30 cellular contexts compared by ENCODE assay signal in genomic region chr9:89679581-89679980, GRCh38.
"Had no signal": no experiment of that assay in that cellular context is flagged by ENCODE, and none has a peak within 500 bp of the region (broad histone marks: within the 10 kb centered on the region; RNA-seq: fewer than 3 reads in every experiment).

No MANE protein-coding gene starts in this region.

- ATAC-seq: activated T-helper 17 cell treated with anti-CD3 and anti-CD28 coated beads, Interleukin-2, amount 50 U/mL, for 72 hours; foreskin keratinocyte; left cardiac atrium; left ventricle myocardium superior; mucosa of descending colon; natural killer cell treated with Interleukin-12 subunit alpha and Interleukin-12 subunit beta and Interleukin-15 and Interleukin-18, amount 100 ng/mL, for 72 hours; pancreas; sciatic nerve had no signal

- H3K27me3 ChIP-seq: esophagus muscularis mucosa, hepatocyte, pancreas, vagina had no signal

- H3K27me3 Mint-ChIP-seq: activated T-helper 17 cell treated with anti-CD3 and anti-CD28 coated beads, Interleukin-2, amount 50 U/mL, for 72 hours; central memory CD8-positive, alpha-beta T cell; stimulated activated naive CD8-positive, alpha-beta T cell treated with anti-CD3 and anti-CD28 coated beads, Interleukin-15, Interleukin-2, amounts not matched to agents 100 ng/mL and 50 ng/mL, for 24 hours had no signal

- H3K4me1 Mint-ChIP-seq: activated T-helper 17 cell treated with anti-CD3 and anti-CD28 coated beads, Interleukin-2, amount 50 U/mL, for 72 hours; central memory CD8-positive, alpha-beta T cell had no signal

- H3K36me3 ChIP-seq: esophagus muscularis mucosa, pancreas, prostate gland, vagina had no signal

- H3K4me2 ChIP-seq: hepatocyte had no signal

- H3K27ac Mint-ChIP-seq: activated T-helper 17 cell treated with anti-CD3 and anti-CD28 coated beads, Interleukin-2, amount 50 U/mL, for 72 hours; dendritic cell treated with granulocyte-macrophage colony-stimulating factor and Interleukin-4, amounts not matched to agents 40 ng/mL and 50 ng/mL, for 4 days; endodermal cell; stimulated activated naive CD8-positive, alpha-beta T cell treated with anti-CD3 and anti-CD28 coated beads, Interleukin-15, Interleukin-2, amounts not matched to agents 100 ng/mL and 50 ng/mL, for 24 hours; type B pancreatic cell had no signal

- H3K4me3 Mint-ChIP-seq: activated T-helper 17 cell treated with anti-CD3 and anti-CD28 coated beads, Interleukin-2, amount 50 U/mL, for 72 hours; central memory CD8-positive, alpha-beta T cell; dendritic cell treated with granulocyte-macrophage colony-stimulating factor and Interleukin-4, amounts not matched to agents 40 ng/mL and 50 ng/mL, for 4 days; endodermal cell; natural killer cell treated with Interleukin-12 subunit alpha and Interleukin-12 subunit beta and Interleukin-15 and Interleukin-18, amount 100 ng/mL, for 72 hours; stimulated activated naive CD8-positive, alpha-beta T cell treated with anti-CD3 and anti-CD28 coated beads, Interleukin-15, Interleukin-2, amounts not matched to agents 100 ng/mL and 50 ng/mL, for 24 hours; type B pancreatic cell had no signal

- H3K79me2 ChIP-seq: hepatocyte had no signal

- H3K9me3 Mint-ChIP-seq: activated T-helper 17 cell treated with anti-CD3 and anti-CD28 coated beads, Interleukin-2, amount 50 U/mL, for 72 hours; central memory CD8-positive, alpha-beta T cell; dendritic cell treated with granulocyte-macrophage colony-stimulating factor and Interleukin-4, amounts not matched to agents 40 ng/mL and 50 ng/mL, for 4 days; natural killer cell treated with Interleukin-12 subunit alpha and Interleukin-12 subunit beta and Interleukin-15 and Interleukin-18, amount 100 ng/mL, for 72 hours; stimulated activated naive CD8-positive, alpha-beta T cell treated with anti-CD3 and anti-CD28 coated beads, Interleukin-15, Interleukin-2, amounts not matched to agents 100 ng/mL and 50 ng/mL, for 24 hours; type B pancreatic cell had no signal

- H2AFZ ChIP-seq: hepatocyte had no signal

- H3K4me3 ChIP-seq: esophagus muscularis mucosa, hepatocyte, mucosa of descending colon, pancreas, prostate gland, skin epidermis, vagina had no signal

- H3K9me3 ChIP-seq: esophagus muscularis mucosa, mucosa of descending colon, pancreas, prostate gland, vagina had no signal

- H3K36me3 Mint-ChIP-seq: natural killer cell treated with Interleukin-12 subunit alpha and Interleukin-12 subunit beta and Interleukin-15 and Interleukin-18, amount 100 ng/mL, for 72 hours; type B pancreatic cell had no signal

- H3K4me1 ChIP-seq: foreskin keratinocyte had no signal

- H3K27ac ChIP-seq: esophagus muscularis mucosa, foreskin keratinocyte, pancreas, prostate gland, skin epidermis, vagina, VCaP had no signal

- DNase-seq: activated CD4-positive, alpha-beta T cell treated with anti-CD3 and anti-CD28 coated beads for 4 hours; activated CD4-positive, alpha-beta T cell treated with anti-CD3 and anti-CD28 coated beads, Interleukin-2, amount 50 U/mL, for 4 hours; activated CD8-positive, alpha-beta memory T cell treated with anti-CD3 and anti-CD28 coated beads, Interleukin-2, amount 50 U/mL, for 4 hours; activated gamma-delta T cell treated with Interleukin-2 at 50 U/mL for 16 hours; activated naive CD4-positive, alpha-beta T cell treated with anti-CD3 and anti-CD28 coated beads, Interleukin-2, amount 50 U/mL, for 16 hours; activated T-cell treated with anti-CD3 and anti-CD28 coated beads, Interleukin-2, amount 50 U/mL, for 1 hour; endodermal cell; foreskin keratinocyte; left cardiac atrium; left ventricle myocardium superior; mucosa of descending colon; nucleus accumbens; pancreas; retina; stimulated activated CD4-positive, alpha-beta T cell treated with anti-CD3 and anti-CD28 coated beads, Interleukin-12 subunit alpha, Interleukin-12 subunit beta, amount 100 ng/mL, for 4 hours; stimulated activated CD4-positive, alpha-beta T cell treated with anti-CD3 and anti-CD28 coated beads, Interleukin-4, amount 100 ng/mL, for 1 hour; substantia nigra had no signal
